11 cellular contexts compared by ENCODE assay signal in the genomic region with DNA sequence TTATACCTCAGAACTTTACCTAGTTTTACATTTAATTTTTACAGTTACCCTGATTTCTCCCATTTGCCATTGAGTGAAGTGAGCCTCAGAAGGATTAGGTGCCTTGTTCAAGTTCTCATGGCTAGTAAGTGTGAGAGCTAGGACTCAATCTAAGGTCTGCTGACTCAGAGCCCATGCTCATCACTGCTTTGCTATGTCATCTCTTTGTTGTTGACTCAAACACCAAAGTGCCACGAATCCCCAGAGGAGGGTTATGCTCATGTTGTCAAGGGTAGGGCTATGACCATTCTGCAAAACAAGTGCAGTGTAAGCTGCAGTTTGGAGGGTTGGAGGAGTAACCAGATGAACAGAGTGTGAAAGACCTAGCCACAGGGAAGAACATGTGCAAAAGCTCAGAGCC.
A peak's percentile ranks its signal among the peaks of the same experiment; 100 is the strongest.
DNase-seq lines count a peak whose midpoint lies in the region; ATAC-seq and TF ChIP-seq lines count a peak whose summit lies in the region.
"Had no signal": no experiment of that assay in that cellular context is flagged by ENCODE, and none has a peak within 500 bp of the region (broad histone marks: within the 10 kb centered on the region; RNA-seq: fewer than 3 reads in every experiment).

No MANE protein-coding gene starts in this region.

- no peak overlapping the region for H3K27ac ChIP-seq in coronary artery
- H3K27ac ChIP-seq: A549 had no signal

- H3K4me3 ChIP-seq in coronary artery = no peak overlapping the region
- H3K4me3 ChIP-seq: A549 had no signal

- peak; percentile 66 for DNase-seq in HT1080 (ENCODE audit: low read depth)
- DNase-seq in coronary artery (ENCODE audit: low spot score) = peak; percentile 24
- peak; percentile 23 for DNase-seq in hepatic stellate cell (ENCODE audit: low spot score)
- DNase-seq in NOMO-1 treated with DMSO at 0.1 percent for 48 hours (lab: John Stamatoyannopoulos, UW; ENCODE audit: unreplicated experiment) = no peak
- DNase-seq in COLO829 (ENCODE audit: low spot score) = no peak
- DNase-seq: Caco-2; CD8-positive, alpha-beta T cell; DND-41; H7 had no signal

- no peak for ATAC-seq in HG03354 (IDR thresholded peaks at IDR 0.05; ENCODE audit: poor library complexity, severe bottlenecking, unreplicated experiment)
- ATAC-seq: A549; CD8-positive, alpha-beta T cell had no signal

- no peak for TF ChIP-seq CTCF in coronary artery (IDR thresholded peaks at IDR 0.05)

Comparison
In these comparisons a context has a peak if more than half of its experiments do, and no peak if none do; other contexts are left out.
1. DNase-seq: peak in HT1080 (single experiment), coronary artery (single experiment) and hepatic stellate cell (single experiment); none in NOMO-1 treated with DMSO at 0.1 percent for 48 hours (single experiment) and COLO829 (single experiment).